Comparison of ENCODE assay signal across 2 cellular contexts in genomic region chr11:65491163-65491465, GRCh38.
TF ChIP-seq lines count a peak whose summit lies in the region.

No MANE protein-coding gene starts in this region.

TF ChIP-seq in A549, 52 proteins besides CTCF, POLR2A, EP300 and RAD21:
- no peak for TF ChIP-seq NFE2L2 (conservative IDR thresholded peaks at IDR 0.05; ENCODE audit: low read length)
- no peak for TF ChIP-seq HOXB13 (CRISPR knock-in tag; IDR thresholded peaks at IDR 0.05; ENCODE audit: low read depth)
- TF ChIP-seq JUNB (IDR thresholded peaks at IDR 0.05) = no peak
- no peak for TF ChIP-seq JUN (IDR thresholded peaks at IDR 0.05)
- no peak for TF ChIP-seq ZNF302 (CRISPR knock-in tag; IDR thresholded peaks at IDR 0.05)
- TF ChIP-seq, protein P1, sequence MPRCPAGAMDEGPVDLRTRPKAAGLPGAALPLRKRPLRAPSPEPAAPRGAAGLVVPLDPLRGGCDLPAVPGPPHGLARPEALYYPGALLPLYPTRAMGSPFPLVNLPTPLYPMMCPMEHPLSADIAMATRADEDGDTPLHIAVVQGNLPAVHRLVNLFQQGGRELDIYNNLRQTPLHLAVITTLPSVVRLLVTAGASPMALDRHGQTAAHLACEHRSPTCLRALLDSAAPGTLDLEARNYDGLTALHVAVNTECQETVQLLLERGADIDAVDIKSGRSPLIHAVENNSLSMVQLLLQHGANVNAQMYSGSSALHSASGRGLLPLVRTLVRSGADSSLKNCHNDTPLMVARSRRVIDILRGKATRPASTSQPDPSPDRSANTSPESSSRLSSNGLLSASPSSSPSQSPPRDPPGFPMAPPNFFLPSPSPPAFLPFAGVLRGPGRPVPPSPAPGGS (IDR thresholded peaks at IDR 0.05) = no peak
- TF ChIP-seq PHF8 (IDR thresholded peaks at IDR 0.05; ENCODE audit: borderline replicate concordance, low read depth) = no peak
- no peak for TF ChIP-seq TP53 (CRISPR knock-in tag; IDR thresholded peaks at IDR 0.05)
- TF ChIP-seq, protein P2, sequence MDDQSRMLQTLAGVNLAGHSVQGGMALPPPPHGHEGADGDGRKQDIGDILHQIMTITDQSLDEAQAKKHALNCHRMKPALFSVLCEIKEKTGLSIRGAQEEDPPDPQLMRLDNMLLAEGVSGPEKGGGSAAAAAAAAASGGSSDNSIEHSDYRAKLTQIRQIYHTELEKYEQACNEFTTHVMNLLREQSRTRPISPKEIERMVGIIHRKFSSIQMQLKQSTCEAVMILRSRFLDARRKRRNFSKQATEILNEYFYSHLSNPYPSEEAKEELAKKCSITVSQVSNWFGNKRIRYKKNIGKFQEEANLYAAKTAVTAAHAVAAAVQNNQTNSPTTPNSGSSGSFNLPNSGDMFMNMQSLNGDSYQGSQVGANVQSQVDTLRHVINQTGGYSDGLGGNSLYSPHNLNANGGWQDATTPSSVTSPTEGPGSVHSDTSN (IDR thresholded peaks at IDR 0.05) = no peak
- TF ChIP-seq FOSL2 (IDR thresholded peaks at IDR 0.05) = no peak
- TF ChIP-seq FOSL2 (CRISPR knock-in tag; IDR thresholded peaks at IDR 0.05) = no peak
- TF ChIP-seq SREBF2 (IDR thresholded peaks at IDR 0.05) = no peak
- TF ChIP-seq CEBPB (IDR thresholded peaks at IDR 0.05) = no peak
- TF ChIP-seq EHMT2 (IDR thresholded peaks at IDR 0.05; ENCODE audit: low read depth) = no peak
- no peak for TF ChIP-seq NPAS2 (CRISPR knock-in tag; IDR thresholded peaks at IDR 0.05; ENCODE audit: borderline replicate concordance)
- TF ChIP-seq ESRRA (IDR thresholded peaks at IDR 0.05; ENCODE audit: borderline replicate concordance, low read length) = no peak
- no peak for TF ChIP-seq HOXA7 (CRISPR knock-in tag; IDR thresholded peaks at IDR 0.05)
- TF ChIP-seq KDM5A (IDR thresholded peaks at IDR 0.05) = no peak
- no peak for TF ChIP-seq BHLHE40 (IDR thresholded peaks at IDR 0.05; ENCODE audit: low read depth, low read length)
- TF ChIP-seq, protein P3, sequence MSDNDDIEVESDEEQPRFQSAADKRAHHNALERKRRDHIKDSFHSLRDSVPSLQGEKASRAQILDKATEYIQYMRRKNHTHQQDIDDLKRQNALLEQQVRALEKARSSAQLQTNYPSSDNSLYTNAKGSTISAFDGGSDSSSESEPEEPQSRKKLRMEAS (IDR thresholded peaks at IDR 0.05) = no peak
- TF ChIP-seq, protein P4, sequence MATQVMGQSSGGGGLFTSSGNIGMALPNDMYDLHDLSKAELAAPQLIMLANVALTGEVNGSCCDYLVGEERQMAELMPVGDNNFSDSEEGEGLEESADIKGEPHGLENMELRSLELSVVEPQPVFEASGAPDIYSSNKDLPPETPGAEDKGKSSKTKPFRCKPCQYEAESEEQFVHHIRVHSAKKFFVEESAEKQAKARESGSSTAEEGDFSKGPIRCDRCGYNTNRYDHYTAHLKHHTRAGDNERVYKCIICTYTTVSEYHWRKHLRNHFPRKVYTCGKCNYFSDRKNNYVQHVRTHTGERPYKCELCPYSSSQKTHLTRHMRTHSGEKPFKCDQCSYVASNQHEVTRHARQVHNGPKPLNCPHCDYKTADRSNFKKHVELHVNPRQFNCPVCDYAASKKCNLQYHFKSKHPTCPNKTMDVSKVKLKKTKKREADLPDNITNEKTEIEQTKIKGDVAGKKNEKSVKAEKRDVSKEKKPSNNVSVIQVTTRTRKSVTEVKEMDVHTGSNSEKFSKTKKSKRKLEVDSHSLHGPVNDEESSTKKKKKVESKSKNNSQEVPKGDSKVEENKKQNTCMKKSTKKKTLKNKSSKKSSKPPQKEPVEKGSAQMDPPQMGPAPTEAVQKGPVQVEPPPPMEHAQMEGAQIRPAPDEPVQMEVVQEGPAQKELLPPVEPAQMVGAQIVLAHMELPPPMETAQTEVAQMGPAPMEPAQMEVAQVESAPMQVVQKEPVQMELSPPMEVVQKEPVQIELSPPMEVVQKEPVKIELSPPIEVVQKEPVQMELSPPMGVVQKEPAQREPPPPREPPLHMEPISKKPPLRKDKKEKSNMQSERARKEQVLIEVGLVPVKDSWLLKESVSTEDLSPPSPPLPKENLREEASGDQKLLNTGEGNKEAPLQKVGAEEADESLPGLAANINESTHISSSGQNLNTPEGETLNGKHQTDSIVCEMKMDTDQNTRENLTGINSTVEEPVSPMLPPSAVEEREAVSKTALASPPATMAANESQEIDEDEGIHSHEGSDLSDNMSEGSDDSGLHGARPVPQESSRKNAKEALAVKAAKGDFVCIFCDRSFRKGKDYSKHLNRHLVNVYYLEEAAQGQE (IDR thresholded peaks at IDR 0.05) = no peak

TF ChIP-seq in endothelial cell of umbilical vein, 7 proteins besides CTCF, POLR2A, EP300 and RAD21:
- no peak for TF ChIP-seq POLR2AphosphoS5 (IDR thresholded peaks at IDR 0.05; ENCODE audit: insufficient read depth, low read depth, low read length)
- no peak for TF ChIP-seq GATA2 (IDR thresholded peaks at IDR 0.05; ENCODE audit: insufficient read depth, insufficient read length, low read depth, low read length)
- TF ChIP-seq, protein P3 (IDR thresholded peaks at IDR 0.05; ENCODE audit: insufficient read depth, insufficient read length) = no peak
- TF ChIP-seq MYC (IDR thresholded peaks at IDR 0.05; ENCODE audit: low read depth, low read length) = no peak
- TF ChIP-seq EZH2 (IDR thresholded peaks at IDR 0.05; ENCODE audit: borderline replicate concordance, low read depth, low read length, severe bottlenecking) = no peak
- TF ChIP-seq JUN (IDR thresholded peaks at IDR 0.05; ENCODE audit: borderline replicate concordance, insufficient read depth, insufficient read length, low read depth) = no peak
- TF ChIP-seq FOS (IDR thresholded peaks at IDR 0.05; ENCODE audit: borderline replicate concordance, insufficient read depth, low read length) = no peak
